In genomic region chr5:140725799-140726471, GRCh38 we compare ENCODE assay signal across 1 cellular context.
TF ChIP-seq lines count a peak whose summit lies in the region.

No MANE protein-coding gene starts in this region.

TF ChIP-seq in HEK293, 187 proteins besides CTCF, POLR2A, EP300 and RAD21 (continued from another document and continues in another):
- TF ChIP-seq ZNF518A (tag by site-specific recombination; conservative IDR thresholded peaks at IDR 0.05; ENCODE audit: low read depth) (0 out of 2 replicates have a peak, but pooled peaks have one; percentile 16), ZNF354C (tag by site-specific recombination; IDR thresholded peaks at IDR 0.05; ENCODE audit: borderline replicate concordance, low read depth) (no peak), ZNF558 (tag by site-specific recombination; IDR thresholded peaks at IDR 0.05) (peak; percentile 88), ZNF621 (tag by site-specific recombination; IDR thresholded peaks at IDR 0.05) (no peak), ZBTB26 (tag by site-specific recombination; optimal IDR thresholded peaks at IDR 0.05) (no peak), PRDM1 (tag by site-specific recombination; IDR thresholded peaks at IDR 0.05) (peak; percentile 49; the same call in 1 of the 2 replicates), ZFP37 (tag by site-specific recombination; IDR thresholded peaks at IDR 0.05) (peak; percentile 94), ZNF362 (tag by site-specific recombination; IDR thresholded peaks at IDR 0.05) (no peak), ELK4 (IDR thresholded peaks at IDR 0.05; ENCODE audit: borderline replicate concordance, low read depth, low read length) (no peak), ZBTB11 (tag by site-specific recombination; conservative IDR thresholded peaks at IDR 0.05; ENCODE audit: low read depth) (0 out of 2 replicates have a peak, but pooled peaks have one; percentile 31), ZNF23 (tag by site-specific recombination; IDR thresholded peaks at IDR 0.05; ENCODE audit: borderline replicate concordance) (no peak), ZFP41 (tag by site-specific recombination; IDR thresholded peaks at IDR 0.05; ENCODE audit: borderline replicate concordance) (no peak), ZNF791 (tag by site-specific recombination; IDR thresholded peaks at IDR 0.05) (no peak), REPIN1 (tag by site-specific recombination; IDR thresholded peaks at IDR 0.05; ENCODE audit: low read depth) (peak; percentile 54; the same call in 1 of the 2 replicates), ZNF830 (tag by site-specific recombination; IDR thresholded peaks at IDR 0.05; ENCODE audit: low read depth) (no peak), ZNF2 (tag by site-specific recombination; IDR thresholded peaks at IDR 0.05) (peak; percentile 85; the same call in 1 of the 2 replicates), ZNF548 (tag by site-specific recombination; IDR thresholded peaks at IDR 0.05) (no peak), ZNF776 (tag by site-specific recombination; IDR thresholded peaks at IDR 0.05; ENCODE audit: borderline replicate concordance) (no peak), ZNF394 (tag by site-specific recombination; IDR thresholded peaks at IDR 0.05; ENCODE audit: borderline replicate concordance) (peak; percentile 79), ZNF423 (tag by site-specific recombination; IDR thresholded peaks at IDR 0.05) (no peak), KLF8 (tag by site-specific recombination; IDR thresholded peaks at IDR 0.05) (peak; percentile 80), MYNN (tag by site-specific recombination; IDR thresholded peaks at IDR 0.05; ENCODE audit: borderline replicate concordance) (peak; percentile 88), ZNF48 (tag by site-specific recombination; IDR thresholded peaks at IDR 0.05) (no peak), ZBTB7A (tag by site-specific recombination; IDR thresholded peaks at IDR 0.05; ENCODE audit: low read depth) (peak; percentile 23; the same call in 1 of the 2 replicates), ZNF366 (tag by site-specific recombination; conservative IDR thresholded peaks at IDR 0.05) (peak; percentile 88), TCF7L2 (IDR thresholded peaks at IDR 0.05; ENCODE audit: borderline replicate concordance, low read depth, low read length) (no peak), ZBTB8A (tag by site-specific recombination; IDR thresholded peaks at IDR 0.05) (peak; percentile 79), IKZF3 (tag by site-specific recombination; IDR thresholded peaks at IDR 0.05) (peak; percentile 96), ZNF707 (tag by site-specific recombination; IDR thresholded peaks at IDR 0.05) (no peak), TRIM28 (IDR thresholded peaks at IDR 0.05; ENCODE audit: borderline replicate concordance, low read length) (peak; percentile 85), KLF1 (tag by site-specific recombination; IDR thresholded peaks at IDR 0.05) (0 out of 2 replicates have a peak, but pooled peaks have one; percentile 35), SCRT1 (tag by site-specific recombination; IDR thresholded peaks at IDR 0.05; ENCODE audit: borderline replicate concordance) (no peak), ZNF184 (tag by site-specific recombination; IDR thresholded peaks at IDR 0.05) (peak; percentile 94)
- TF ChIP-seq, protein P1, sequence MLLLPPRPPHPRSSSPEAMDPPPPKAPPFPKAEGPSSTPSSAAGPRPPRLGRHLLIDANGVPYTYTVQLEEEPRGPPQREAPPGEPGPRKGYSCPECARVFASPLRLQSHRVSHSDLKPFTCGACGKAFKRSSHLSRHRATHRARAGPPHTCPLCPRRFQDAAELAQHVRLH (tag by site-specific recombination; IDR thresholded peaks at IDR 0.05): peak; percentile 58; the same call in 1 of the 2 replicates
- TF ChIP-seq, protein P2, sequence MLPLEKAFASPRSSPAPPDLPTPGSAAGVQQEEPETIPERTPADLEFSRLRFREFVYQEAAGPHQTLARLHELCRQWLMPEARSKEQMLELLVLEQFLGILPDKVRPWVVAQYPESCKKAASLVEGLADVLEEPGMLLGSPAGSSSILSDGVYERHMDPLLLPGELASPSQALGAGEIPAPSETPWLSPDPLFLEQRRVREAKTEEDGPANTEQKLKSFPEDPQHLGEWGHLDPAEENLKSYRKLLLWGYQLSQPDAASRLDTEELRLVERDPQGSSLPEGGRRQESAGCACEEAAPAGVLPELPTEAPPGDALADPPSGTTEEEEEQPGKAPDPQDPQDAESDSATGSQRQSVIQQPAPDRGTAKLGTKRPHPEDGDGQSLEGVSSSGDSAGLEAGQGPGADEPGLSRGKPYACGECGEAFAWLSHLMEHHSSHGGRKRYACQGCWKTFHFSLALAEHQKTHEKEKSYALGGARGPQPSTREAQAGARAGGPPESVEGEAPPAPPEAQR (tag by site-specific recombination; IDR thresholded peaks at IDR 0.05): 0 out of 2 replicates have a peak, but pooled peaks have one; percentile 77
- TF ChIP-seq, protein P3, sequence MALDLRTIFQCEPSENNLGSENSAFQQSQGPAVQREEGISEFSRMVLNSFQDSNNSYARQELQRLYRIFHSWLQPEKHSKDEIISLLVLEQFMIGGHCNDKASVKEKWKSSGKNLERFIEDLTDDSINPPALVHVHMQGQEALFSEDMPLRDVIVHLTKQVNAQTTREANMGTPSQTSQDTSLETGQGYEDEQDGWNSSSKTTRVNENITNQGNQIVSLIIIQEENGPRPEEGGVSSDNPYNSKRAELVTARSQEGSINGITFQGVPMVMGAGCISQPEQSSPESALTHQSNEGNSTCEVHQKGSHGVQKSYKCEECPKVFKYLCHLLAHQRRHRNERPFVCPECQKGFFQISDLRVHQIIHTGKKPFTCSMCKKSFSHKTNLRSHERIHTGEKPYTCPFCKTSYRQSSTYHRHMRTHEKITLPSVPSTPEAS (tag by site-specific recombination; IDR thresholded peaks at IDR 0.05): peak; percentile 55; the same call in 1 of the 2 replicates
- TF ChIP-seq, protein P4, sequence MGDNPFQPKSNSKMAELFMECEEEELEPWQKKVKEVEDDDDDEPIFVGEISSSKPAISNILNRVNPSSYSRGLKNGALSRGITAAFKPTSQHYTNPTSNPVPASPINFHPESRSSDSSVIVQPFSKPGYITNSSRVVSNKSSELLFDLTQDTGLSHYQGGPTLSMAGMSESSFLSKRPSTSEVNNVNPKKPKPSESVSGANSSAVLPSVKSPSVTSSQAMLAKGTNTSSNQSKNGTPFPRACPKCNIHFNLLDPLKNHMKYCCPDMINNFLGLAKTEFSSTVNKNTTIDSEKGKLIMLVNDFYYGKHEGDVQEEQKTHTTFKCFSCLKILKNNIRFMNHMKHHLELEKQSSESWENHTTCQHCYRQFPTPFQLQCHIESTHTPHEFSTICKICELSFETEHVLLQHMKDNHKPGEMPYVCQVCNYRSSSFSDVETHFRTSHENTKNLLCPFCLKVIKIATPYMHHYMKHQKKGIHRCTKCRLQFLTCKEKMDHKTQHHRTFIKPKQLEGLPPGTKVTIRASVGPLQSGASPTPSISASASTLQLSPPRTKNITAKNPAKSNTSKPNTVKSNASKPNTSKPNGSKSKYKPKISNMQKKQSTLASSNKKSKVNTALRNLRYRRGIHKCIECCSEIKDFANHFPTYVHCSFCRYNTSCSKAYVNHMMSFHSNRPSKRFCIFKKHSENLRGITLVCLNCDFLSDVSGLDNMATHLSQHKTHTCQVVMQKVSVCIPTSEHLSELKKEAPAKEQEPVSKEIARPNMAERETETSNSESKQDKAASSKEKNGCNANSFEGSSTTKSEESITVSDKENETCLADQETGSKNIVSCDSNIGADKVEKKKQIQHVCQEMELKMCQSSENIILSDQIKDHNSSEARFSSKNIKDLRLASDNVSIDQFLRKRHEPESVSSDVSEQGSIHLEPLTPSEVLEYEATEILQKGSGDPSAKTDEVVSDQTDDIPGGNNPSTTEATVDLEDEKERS (tag by site-specific recombination; IDR thresholded peaks at IDR 0.05): 0 out of 2 replicates have a peak, but pooled peaks have one; percentile 74
- TF ChIP-seq, protein P5, sequence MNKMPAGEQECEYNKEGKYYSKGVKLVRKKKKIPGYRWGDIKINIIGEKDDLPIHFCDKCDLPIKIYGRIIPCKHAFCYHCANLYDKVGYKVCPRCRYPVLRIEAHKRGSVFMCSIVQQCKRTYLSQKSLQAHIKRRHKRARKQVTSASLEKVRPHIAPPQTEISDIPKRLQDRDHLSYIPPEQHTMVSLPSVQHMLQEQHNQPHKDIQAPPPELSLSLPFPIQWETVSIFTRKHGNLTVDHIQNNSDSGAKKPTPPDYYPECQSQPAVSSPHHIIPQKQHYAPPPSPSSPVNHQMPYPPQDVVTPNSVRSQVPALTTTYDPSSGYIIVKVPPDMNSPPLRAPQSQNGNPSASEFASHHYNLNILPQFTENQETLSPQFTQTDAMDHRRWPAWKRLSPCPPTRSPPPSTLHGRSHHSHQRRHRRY (tag by site-specific recombination; IDR thresholded peaks at IDR 0.05): no peak
